ENCODE assay signal across 8 cellular contexts in genomic region chr9:33852216-33852826, GRCh38.
DNase-seq lines count a peak whose midpoint lies in the region; ATAC-seq and TF ChIP-seq lines count a peak whose summit lies in the region.

No MANE protein-coding gene starts in this region.

- DNase-seq in NCI-H146 (lab: John Stamatoyannopoulos, UW) = peak; percentile 52
- no peak for DNase-seq in NCI-H146 treated with DMSO at 0.1 percent for 48 hours (lab: John Stamatoyannopoulos, UW; ENCODE audit: unreplicated experiment)
- DNase-seq in NCI-H2029 treated with DMSO at 0.1 percent for 48 hours (lab: John Stamatoyannopoulos, UW) = peak; percentile 29
- DNase-seq in activated CD8-positive, alpha-beta memory T cell treated with anti-CD3 and anti-CD28 coated beads, Interleukin-2, amount 50 U/mL, for 1 hour (ENCODE audit: extremely low read depth) = peak; percentile 25
- peak; percentile 69 to 83 for DNase-seq in erythroblast (lab: John Stamatoyannopoulos, UW)
- DNase-seq in middle frontal gyrus (ENCODE audit: extremely low spot score, low spot score) = peak; percentile 27
- peak; percentile 43 for DNase-seq in stimulated activated naive CD8-positive, alpha-beta T cell treated with anti-CD3 and anti-CD28 coated beads, Interleukin-15, Interleukin-2, amounts not matched to agents 100 U/mL and 50 U/mL, for 24 hours

- ATAC-seq in stimulated activated naive CD8-positive, alpha-beta T cell treated with anti-CD3 and anti-CD28 coated beads, Interleukin-15, Interleukin-2, amounts not matched to agents 100 U/mL and 50 U/mL, for 24 hours = no peak
- no peak for ATAC-seq in HG03039 (IDR thresholded peaks at IDR 0.05; ENCODE audit: unreplicated experiment)

- TF ChIP-seq POLR2A in erythroblast (IDR thresholded peaks at IDR 0.05; ENCODE audit: low read length) = no peak
